Comparison of ENCODE assay signal across 8 cellular contexts in the genomic region with DNA sequence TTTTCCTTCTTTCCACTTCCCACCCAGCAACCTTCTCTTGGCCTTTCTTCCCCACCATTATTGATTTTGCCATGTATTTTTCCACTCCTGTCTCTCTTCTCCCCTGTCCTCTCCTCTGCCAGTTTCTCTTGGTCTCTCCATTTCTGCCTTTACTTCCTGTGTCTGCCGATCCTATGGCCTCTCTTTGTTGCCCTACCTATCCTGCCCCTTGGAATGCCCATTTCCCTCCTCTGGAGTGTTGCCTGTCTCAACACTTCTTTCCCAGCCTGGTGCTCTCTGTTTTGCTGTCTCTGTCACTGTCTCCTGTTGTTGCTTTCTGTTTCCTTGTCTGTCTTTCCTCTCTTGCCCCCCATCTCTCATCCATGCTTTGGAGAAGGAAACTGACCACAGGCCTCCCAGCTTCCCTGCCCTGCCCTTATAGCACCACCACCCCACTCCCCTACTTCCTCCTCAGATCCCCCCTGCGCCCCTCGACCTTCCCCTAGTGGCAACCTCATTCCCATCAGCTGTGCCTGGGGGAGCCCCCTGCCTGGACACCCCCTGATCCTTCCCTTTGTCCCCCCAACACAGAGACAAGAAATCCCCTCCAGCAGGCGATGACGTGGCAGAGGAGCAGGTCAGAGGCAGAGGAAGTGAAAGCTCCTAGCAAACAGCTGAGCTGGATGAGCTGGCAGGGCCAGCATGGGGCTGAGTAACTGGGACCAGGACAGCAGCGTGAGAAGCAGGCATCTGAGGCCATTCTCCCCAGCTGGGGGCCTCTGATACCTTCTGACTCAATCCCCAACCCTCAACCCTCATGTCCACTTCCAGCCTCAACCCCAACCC. TPM values are rescaled to one million over a fixed set of nuclear protein-coding genes. Genes with fewer than 3 reads are reported as not detected.
A peak's percentile ranks its signal among the peaks of the same experiment; 100 is the strongest.
DNase-seq lines count a peak whose midpoint lies in the region; ATAC-seq and TF ChIP-seq lines count a peak whose summit lies in the region.

No MANE protein-coding gene starts in this region.

- ATAC-seq in GM21723 (IDR thresholded peaks at IDR 0.05; ENCODE audit: unreplicated experiment), result peak; percentile 87
- ATAC-seq in GM19328 (IDR thresholded peaks at IDR 0.05; ENCODE audit: unreplicated experiment), result no peak

- CTCF ChIA-PET in Caco-2 (lab: Charles Lee), result no interaction called here

- DNase-seq in GM13976 (ENCODE audit: low spot score), result peak; percentile 88
- peak; percentile 76 for DNase-seq in astrocyte of the hippocampus (ENCODE audit: low read depth, low spot score)
- DNase-seq in testis, result no peak
- DNase-seq in Caco-2, result no peak

- H3K4me3 ChIP-seq in Loucy (ENCODE audit: low read length, poor library complexity, severe bottlenecking) (no peak overlapping the region), mesodermal cell (ENCODE audit: extremely low read depth, insufficient read depth, low read length, poor library complexity, severe bottlenecking) (no peak overlapping the region), testis (no peak overlapping the region), Caco-2 (ENCODE audit: low read depth, low read length) (no peak overlapping the region)

- peaks cover 7% of the 10 kb centered on the region for H3K4me1 Mint-ChIP-seq in Caco-2 (ENCODE audit: low read depth, unreplicated experiment)

- intact Hi-C loops in testis (cut with DNase I; ENCODE audit: low total_unique reads) (no loop called here), Caco-2 (cut with micrococcal nuclease; ENCODE audit: unreplicated experiment) (no loop called here)

- no peak overlapping the region for H3K4me2 ChIP-seq in Loucy (ENCODE audit: low read depth, low read length, poor library complexity, severe bottlenecking)

- BruUV-seq in Caco-2 (replicated peaks; lab: Mats Ljungman, UMichigan), result no TSS peak

- H3K9me3 ChIP-seq in Loucy (ENCODE audit: insufficient read depth, low read depth, low read length) (no peaks in the 10 kb centered on the region), mesodermal cell (ENCODE audit: control insufficient read depth, low read length) (no peaks in the 10 kb centered on the region), testis (no peaks in the 10 kb centered on the region), Caco-2 (no peaks in the 10 kb centered on the region)

- no peaks in the 10 kb centered on the region for H3F3A ChIP-seq in Loucy (ENCODE audit: low read depth)

- in situ Hi-C loops in GM13976 (cut with MboI; ENCODE audit: low sequenced_read_pairs, unreplicated experiment), result no loop called here

- no peaks in the 10 kb centered on the region for H4K20me1 ChIP-seq in Loucy (ENCODE audit: insufficient read depth, low read length, poor library complexity, severe bottlenecking)

- no peak for TF ChIP-seq CTCF in GM13976 (IDR thresholded peaks at IDR 0.05; ENCODE audit: borderline replicate concordance, control extremely low read depth, extremely low read depth, insufficient read depth, missing control alignments)
- TF ChIP-seq CTCF in Loucy (conservative IDR thresholded peaks at IDR 0.05; ENCODE audit: low read length), result no peak
- TF ChIP-seq CTCF in testis (IDR thresholded peaks at IDR 0.05), result no peak
- no peak for TF ChIP-seq CTCF in Caco-2 (IDR thresholded peaks at IDR 0.05; ENCODE audit: insufficient read depth in 1 of 2, low read depth in 1 of 2, low read length in 1 of 2, severe bottlenecking in 1 of 2, unreplicated experiment in 1 of 2)

- POLR2A ChIA-PET in Caco-2 (lab: Charles Lee), result no interaction called here

- H3K9me2 ChIP-seq in Loucy (replicated peaks; ENCODE audit: low read depth, low read length), result no peaks in the 10 kb centered on the region

- no peaks in the 10 kb centered on the region for H3K27me3 ChIP-seq in Loucy (ENCODE audit: insufficient read depth, low read length, poor library complexity, severe bottlenecking)
- no peaks in the 10 kb centered on the region for H3K27me3 ChIP-seq in testis
- no peaks in the 10 kb centered on the region; the same call in 1 of the 2 replicates for H3K27me3 ChIP-seq in Caco-2 (replicated peaks; ENCODE audit: control insufficient read depth, insufficient read depth, low read length)

- H3K36me3 Mint-ChIP-seq in Caco-2 (ENCODE audit: insufficient read depth, unreplicated experiment), result no peaks in the 10 kb centered on the region

- no peak overlapping the region for H3K9ac ChIP-seq in Loucy (ENCODE audit: low read depth, low read length, poor library complexity, severe bottlenecking)

- H3K27ac ChIP-seq in mesodermal cell (ENCODE audit: low read depth, low read length, severe bottlenecking) (peak overlapping the region; percentile 62), testis (no peak overlapping the region)

- peaks cover 10% of the 10 kb centered on the region for H3K27me3 Mint-ChIP-seq in Caco-2 (ENCODE audit: insufficient read depth, unreplicated experiment)

- no peaks in the 10 kb centered on the region for H3K36me3 ChIP-seq in Loucy (ENCODE audit: insufficient read depth, low read length)
- H3K36me3 ChIP-seq in mesodermal cell (ENCODE audit: control insufficient read depth, insufficient read depth, low read length), result no peaks in the 10 kb centered on the region
- no peaks in the 10 kb centered on the region for H3K36me3 ChIP-seq in testis (ENCODE audit: low read depth, missing control alignments)
- H3K36me3 ChIP-seq in Caco-2 (ENCODE audit: control insufficient read depth, insufficient read depth, low read length), result no peaks in the 10 kb centered on the region

- H3K4me3 Mint-ChIP-seq in Caco-2 (ENCODE audit: unreplicated experiment), result no peak overlapping the region

- no peak overlapping the region for H3K27ac Mint-ChIP-seq in Caco-2 (ENCODE audit: unreplicated experiment)

- H3K79me2 ChIP-seq in Loucy (ENCODE audit: insufficient read depth, low read length), result no peaks in the 10 kb centered on the region

- H2AFZ ChIP-seq in Loucy (ENCODE audit: low read length), result peak overlapping the region; percentile 59; the same call in 1 of the 2 replicates

- 47 to 75% methylated on average over 2 of the region's 6 CpGs for WGBS in mesodermal cell (ENCODE audit: insufficient coverage in 2 of 2), 2 experiments
- 71 to 75% methylated on average over 5 to 6 of the region's 6 CpGs for WGBS in testis, 2 donors

- H3K4me1 ChIP-seq in Loucy (ENCODE audit: insufficient read depth, low read length, poor library complexity, severe bottlenecking), result no peaks in the 10 kb centered on the region
- peaks cover 13% of the 10 kb centered on the region for H3K4me1 ChIP-seq in mesodermal cell (ENCODE audit: control insufficient read depth, insufficient read depth, low read length, poor library complexity, severe bottlenecking)
- no peaks in the 10 kb centered on the region for H3K4me1 ChIP-seq in testis
- H3K4me1 ChIP-seq in Caco-2, result no peaks in the 10 kb centered on the region

- no peaks in the 10 kb centered on the region for H3K9me3 Mint-ChIP-seq in Caco-2 (ENCODE audit: unreplicated experiment)

- no peak for TF ChIP-seq POLR2A in testis (IDR thresholded peaks at IDR 0.05)

RNA-seq across cellular contexts. Expression of a gene that starts 6.6 kb away (rescaled TPM):
- not detected for polyA plus RNA-seq in mesodermal cell (2013, experiment 1 of 2)
- not detected for polyA plus RNA-seq in mesodermal cell (2013, experiment 2 of 2)
- total RNA-seq in testis (under 1 TPM in 1 of 2 donors, not detected in 1; 0.16 TPM), Caco-2 (2022) (not detected in 2 replicates)
- not detected for polyA plus RNA-seq in testis (ENCODE audit: insufficient read depth, low read depth, low replicate concordance)

RNA-seq across cellular contexts. Expression of a gene that starts 32.0 kb away (rescaled TPM):
- 18.1 TPM for polyA plus RNA-seq in mesodermal cell (2013, experiment 1 of 2)
- 15.4 TPM for polyA plus RNA-seq in mesodermal cell (2013, experiment 2 of 2)
- total RNA-seq in testis (10 to 100 TPM; 28.0 to 29.1 TPM), Caco-2 (2022) (25.8 and 27.5 TPM in 2 replicates)
- polyA plus RNA-seq in testis (ENCODE audit: insufficient read depth, low read depth, low replicate concordance), result 22.2 TPM

Comparison
In these comparisons a context has a peak if more than half of its experiments do, and no peak if none do; other contexts are left out.
1. DNase-seq: peak in GM13976 (single experiment) and astrocyte of the hippocampus (single experiment); none in testis (single experiment) and Caco-2 (0 of 2).